Comparison of ENCODE assay signal across 16 cellular contexts in the genomic region with DNA sequence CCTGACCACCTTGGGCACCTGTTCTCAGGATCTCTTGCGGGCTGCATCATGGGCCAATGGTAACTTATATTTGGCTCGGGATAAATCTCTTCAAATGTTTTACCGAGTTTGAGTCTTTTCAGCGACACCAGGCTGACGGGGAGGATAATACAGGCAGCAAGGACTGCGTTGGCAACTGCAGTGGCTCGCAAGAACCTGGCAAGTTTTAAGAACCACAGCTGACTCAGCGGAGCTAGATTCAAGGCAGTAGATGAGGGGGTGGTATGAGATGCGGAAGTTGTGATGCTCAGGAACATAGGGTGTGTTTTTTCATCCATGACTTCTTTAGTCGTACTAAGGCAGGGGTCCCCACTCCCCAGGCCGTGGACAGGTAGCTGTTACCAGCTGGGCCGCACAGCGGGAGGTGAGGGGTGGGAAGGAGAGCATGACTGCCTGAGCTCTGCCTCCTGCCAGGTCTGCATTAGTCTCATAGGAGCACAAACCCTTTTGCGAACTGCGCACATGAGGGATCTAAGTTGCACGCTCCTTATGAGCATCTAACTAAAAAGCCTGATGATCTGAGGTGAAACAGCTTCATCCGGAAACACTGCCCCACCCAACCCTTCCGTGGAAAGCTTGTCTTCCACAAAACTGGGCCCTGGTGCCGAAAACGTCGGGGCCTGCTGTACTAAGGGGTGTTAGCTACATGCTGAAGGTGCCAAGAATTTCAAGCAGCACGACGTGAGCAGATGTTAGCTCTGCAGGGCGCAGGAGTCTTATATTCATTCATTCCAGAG.
"Had no signal": no experiment of that assay in that cellular context is flagged by ENCODE, and none has a peak within 500 bp of the region (broad histone marks: within the 10 kb centered on the region; RNA-seq: fewer than 3 reads in every experiment).

No MANE protein-coding gene starts in this region.

- H3K27me3 ChIP-seq: body of pancreas had no signal

- H3K9me3 ChIP-seq: body of pancreas had no signal

- H3K27ac ChIP-seq: body of pancreas, foreskin keratinocyte had no signal

- H3K4me3 ChIP-seq: body of pancreas had no signal

- DNase-seq: activated CD4-positive, alpha-beta memory T cell treated with anti-CD3 and anti-CD28 coated beads, Interleukin-2, amount 10 ng/mL, durations not matched to agents 7 days and 5 days; activated CD4-positive, alpha-beta T cell treated with anti-CD3 and anti-CD28 coated beads for 4 hours; activated naive CD4-positive, alpha-beta T cell treated with anti-CD3 and anti-CD28 coated beads for 36 hours; activated T-cell treated with anti-CD3 and anti-CD28 coated beads, Interleukin-2, amount 50 U/mL, for 4 hours; body of pancreas; effector memory CD8-positive, alpha-beta T cell; foreskin keratinocyte; islet precursor cell; midbrain; nephron progenitor cell; stimulated activated CD4-positive, alpha-beta T cell treated with anti-CD3 and anti-CD28 coated beads, Interleukin-4, amount 100 ng/mL, for 4 hours; stimulated activated naive B cell treated with anti-CD40 and anti-IgM and Interleukin-4, amounts not matched to agents 10 μg/mL and 1 μg/mL and 100 μg/mL, for 72 hours; SW 1271 had no signal

- H3K4me1 ChIP-seq: body of pancreas, foreskin keratinocyte had no signal

- ATAC-seq: activated T-cell treated with anti-CD3 and anti-CD28 coated beads, Interleukin-2, amount 50 U/mL, for 4 hours; effector memory CD8-positive, alpha-beta T cell; foreskin keratinocyte; left lobe of liver; sciatic nerve; stimulated activated naive B cell treated with anti-CD40 and anti-IgM and Interleukin-4, amounts not matched to agents 10 μg/mL and 1 μg/mL and 100 μg/mL, for 72 hours; WTC11 had no signal
